ENCODE assay signal across 1 cellular context in genomic region chr15:76336254-76337046, GRCh38.
TF ChIP-seq lines count a peak whose summit lies in the region.

ISL2 (plus strand) TSS chr15:76336773; CDS start chr15:76336884, 111 bp downstream.

TF ChIP-seq in HepG2, 621 proteins besides CTCF, POLR2A, EP300 and RAD21 (continued from another document):
- 0 out of 2 replicates have a peak, but pooled peaks have one; percentile 51 for TF ChIP-seq ZNF879 (CRISPR knock-in tag; IDR thresholded peaks at IDR 0.05)
- TF ChIP-seq SETDB1 (CRISPR knock-in tag; IDR thresholded peaks at IDR 0.05; ENCODE audit: borderline replicate concordance), result no peak
- 0 out of 2 replicates have a peak, but pooled peaks have one; percentile 29 for TF ChIP-seq MED13 (CRISPR knock-in tag; IDR thresholded peaks at IDR 0.05)
- TF ChIP-seq MXD4 (CRISPR knock-in tag; IDR thresholded peaks at IDR 0.05), result peak; percentile 55; the same call in 1 of the 2 replicates
- no peak for TF ChIP-seq ZBTB8A (CRISPR knock-in tag; IDR thresholded peaks at IDR 0.05; ENCODE audit: borderline replicate concordance, low read depth)
- no peak for TF ChIP-seq ZNF768 (CRISPR knock-in tag; IDR thresholded peaks at IDR 0.05)
- TF ChIP-seq, protein P1, sequence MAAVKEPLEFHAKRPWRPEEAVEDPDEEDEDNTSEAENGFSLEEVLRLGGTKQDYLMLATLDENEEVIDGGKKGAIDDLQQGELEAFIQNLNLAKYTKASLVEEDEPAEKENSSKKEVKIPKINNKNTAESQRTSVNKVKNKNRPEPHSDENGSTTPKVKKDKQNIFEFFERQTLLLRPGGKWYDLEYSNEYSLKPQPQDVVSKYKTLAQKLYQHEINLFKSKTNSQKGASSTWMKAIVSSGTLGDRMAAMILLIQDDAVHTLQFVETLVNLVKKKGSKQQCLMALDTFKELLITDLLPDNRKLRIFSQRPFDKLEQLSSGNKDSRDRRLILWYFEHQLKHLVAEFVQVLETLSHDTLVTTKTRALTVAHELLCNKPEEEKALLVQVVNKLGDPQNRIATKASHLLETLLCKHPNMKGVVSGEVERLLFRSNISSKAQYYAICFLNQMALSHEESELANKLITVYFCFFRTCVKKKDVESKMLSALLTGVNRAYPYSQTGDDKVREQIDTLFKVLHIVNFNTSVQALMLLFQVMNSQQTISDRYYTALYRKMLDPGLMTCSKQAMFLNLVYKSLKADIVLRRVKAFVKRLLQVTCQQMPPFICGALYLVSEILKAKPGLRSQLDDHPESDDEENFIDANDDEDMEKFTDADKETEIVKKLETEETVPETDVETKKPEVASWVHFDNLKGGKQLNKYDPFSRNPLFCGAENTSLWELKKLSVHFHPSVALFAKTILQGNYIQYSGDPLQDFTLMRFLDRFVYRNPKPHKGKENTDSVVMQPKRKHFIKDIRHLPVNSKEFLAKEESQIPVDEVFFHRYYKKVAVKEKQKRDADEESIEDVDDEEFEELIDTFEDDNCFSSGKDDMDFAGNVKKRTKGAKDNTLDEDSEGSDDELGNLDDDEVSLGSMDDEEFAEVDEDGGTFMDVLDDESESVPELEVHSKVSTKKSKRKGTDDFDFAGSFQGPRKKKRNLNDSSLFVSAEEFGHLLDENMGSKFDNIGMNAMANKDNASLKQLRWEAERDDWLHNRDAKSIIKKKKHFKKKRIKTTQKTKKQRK (IDR thresholded peaks at IDR 0.05; ENCODE audit: low read length), result no peak
- TF ChIP-seq, protein P2, sequence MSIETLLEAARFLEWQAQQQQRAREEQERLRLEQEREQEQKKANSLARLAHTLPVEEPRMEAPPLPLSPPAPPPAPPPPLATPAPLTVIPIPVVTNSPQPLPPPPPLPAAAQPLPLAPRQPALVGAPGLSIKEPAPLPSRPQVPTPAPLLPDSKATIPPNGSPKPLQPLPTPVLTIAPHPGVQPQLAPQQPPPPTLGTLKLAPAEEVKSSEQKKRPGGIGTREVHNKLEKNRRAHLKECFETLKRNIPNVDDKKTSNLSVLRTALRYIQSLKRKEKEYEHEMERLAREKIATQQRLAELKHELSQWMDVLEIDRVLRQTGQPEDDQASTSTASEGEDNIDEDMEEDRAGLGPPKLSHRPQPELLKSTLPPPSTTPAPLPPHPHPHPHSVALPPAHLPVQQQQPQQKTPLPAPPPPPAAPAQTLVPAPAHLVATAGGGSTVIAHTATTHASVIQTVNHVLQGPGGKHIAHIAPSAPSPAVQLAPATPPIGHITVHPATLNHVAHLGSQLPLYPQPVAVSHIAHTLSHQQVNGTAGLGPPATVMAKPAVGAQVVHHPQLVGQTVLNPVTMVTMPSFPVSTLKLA (IDR thresholded peaks at IDR 0.05), result no peak
- TF ChIP-seq GPN1 (CRISPR knock-in tag; IDR thresholded peaks at IDR 0.05; ENCODE audit: borderline replicate concordance), result no peak
- TF ChIP-seq CC2D1A (CRISPR knock-in tag; IDR thresholded peaks at IDR 0.05), result no peak
